Comparison of ENCODE assay signal across 17 cellular contexts in genomic region chr2:4002841-4003403, GRCh38.
DNase-seq lines count a peak whose midpoint lies in the region; ATAC-seq, FAIRE-seq and TF ChIP-seq lines count a peak whose summit lies in the region.
"Had no signal": no experiment of that assay in that cellular context is flagged by ENCODE, and none has a peak within 500 bp of the region (broad histone marks: within the 10 kb centered on the region; RNA-seq: fewer than 3 reads in every experiment).

No MANE protein-coding gene starts in this region.

- no peak overlapping the region for H4K8ac ChIP-seq in trophoblast cell (ENCODE audit: low read depth, low read length)

- no peak overlapping the region for H3K4ac ChIP-seq in trophoblast cell (ENCODE audit: low read depth, low read length)

- no peak overlapping the region for H3K27ac ChIP-seq in esophagus muscularis mucosa (replicated peaks in 1 of 4)
- no peak overlapping the region for H3K27ac ChIP-seq in trophoblast cell (ENCODE audit: low read depth, low read length)
- H3K27ac ChIP-seq: BLaER1 treated with 17β-estradiol and CSF1 and Interleukin-3, amounts not matched to agents 10 nM and 100 nM; GM23248 had no signal

- intact Hi-C loops in esophagus muscularis mucosa (cut with DNase I) = no loop called here

- H3K9ac ChIP-seq in trophoblast cell (ENCODE audit: low read length) = no peak overlapping the region
- H3K9ac ChIP-seq: BLaER1 treated with 17β-estradiol and CSF1 and Interleukin-3, amounts not matched to agents 10 nM and 100 nM; GM23248 had no signal

- H3K4me1 ChIP-seq in esophagus muscularis mucosa = no peaks in the 10 kb centered on the region
- no peaks in the 10 kb centered on the region for H3K4me1 ChIP-seq in trophoblast cell (ENCODE audit: control insufficient read depth in 1 of 2, insufficient read depth in 2 of 2, low read length in 2 of 2)
- H3K4me1 ChIP-seq: BLaER1 treated with 17β-estradiol and CSF1 and Interleukin-3, amounts not matched to agents 10 nM and 100 nM had no signal

- WGBS in esophagus muscularis mucosa = 86% methylated on average over 22 of the region's 22 CpGs
- WGBS in trophoblast cell (ENCODE audit: extremely low coverage, insufficient coverage, insufficient read length) = no CpG with 5 or more reads among the region's 22 CpGs

- H3K4me2 ChIP-seq in trophoblast cell (ENCODE audit: low read length) = no peak overlapping the region
- H3K4me2 ChIP-seq: BLaER1 treated with 17β-estradiol and CSF1 and Interleukin-3, amounts not matched to agents 10 nM and 100 nM had no signal

- TF ChIP-seq CTCF in esophagus muscularis mucosa (IDR thresholded peaks at IDR 0.05) = no peak

- peak; percentile 87 for FAIRE-seq in HTR-8/SVneo (lab: Jason Lieb, UNC)
- FAIRE-seq: G401.6, GM12892, GM19239, H1 had no signal

- H4K91ac ChIP-seq in trophoblast cell (ENCODE audit: low read depth, low read length) = no peak overlapping the region

- peaks cover 0 to 8% (median 0%) of the 10 kb centered on the region in 4 donors for H3K27me3 ChIP-seq in esophagus muscularis mucosa
- no peaks in the 10 kb centered on the region for H3K27me3 ChIP-seq in trophoblast cell (ENCODE audit: insufficient read depth, low read length)
- H3K27me3 ChIP-seq: BLaER1 treated with 17β-estradiol and CSF1 and Interleukin-3, amounts not matched to agents 10 nM and 100 nM had no signal

- no peaks in the 10 kb centered on the region for H3K79me2 ChIP-seq in trophoblast cell (ENCODE audit: control insufficient read depth, insufficient read depth, low read length, poor library complexity)

- H2BK5ac ChIP-seq in trophoblast cell (ENCODE audit: low read depth, low read length, poor library complexity) = no peak overlapping the region

- H3K4me3 ChIP-seq in esophagus muscularis mucosa (no peak overlapping the region), trophoblast cell (ENCODE audit: low read depth, low read length) (peak overlapping the region; percentile 38)
- H3K4me3 ChIP-seq: BLaER1 treated with 17β-estradiol and CSF1 and Interleukin-3, amounts not matched to agents 10 nM and 100 nM; GM23248 had no signal

- no peak overlapping the region for H3K18ac ChIP-seq in trophoblast cell (ENCODE audit: low read length)

- TF ChIP-seq POLR2A in esophagus muscularis mucosa (IDR thresholded peaks at IDR 0.05; ENCODE audit: low read depth) = no peak

- no peak overlapping the region for H3K23ac ChIP-seq in trophoblast cell (ENCODE audit: low read length)

- H3K9me3 ChIP-seq in esophagus muscularis mucosa (no peaks in the 10 kb centered on the region), trophoblast cell (ENCODE audit: insufficient read depth, low read depth, low read length) (peaks cover 7% of the 10 kb centered on the region)

- DNase-seq in HTR-8/SVneo (ENCODE audit: insufficient read length, low spot score) (no peak), esophagus muscularis mucosa (ENCODE audit: extremely low spot score) (peak; percentile 91), trophoblast cell (no peak), DMS153 (lab: John Stamatoyannopoulos, UW) (no peak), mesenteric fat pad (ENCODE audit: low spot score) (no peak)
- DNase-seq: CD4-positive, alpha-beta T cell; CD8-positive, alpha-beta memory T cell; DND-41; GM23248; H7; HCEC 1CT had no signal

- H3K14ac ChIP-seq in trophoblast cell (ENCODE audit: low read length) = no peak overlapping the region

- H3K79me1 ChIP-seq in trophoblast cell (ENCODE audit: low read length) = no peaks in the 10 kb centered on the region

- no peak overlapping the region for H2AFZ ChIP-seq in trophoblast cell (ENCODE audit: insufficient read depth, low read length, poor library complexity)
- H2AFZ ChIP-seq: GM23248 had no signal

- H3K36me3 ChIP-seq in esophagus muscularis mucosa (no peaks in the 10 kb centered on the region), trophoblast cell (ENCODE audit: control insufficient read depth in 1 of 2, insufficient read depth in 2 of 2, low read length in 2 of 2) (no peaks in the 10 kb centered on the region)
- H3K36me3 ChIP-seq: BLaER1 treated with 17β-estradiol and CSF1 and Interleukin-3, amounts not matched to agents 10 nM and 100 nM had no signal

- H2BK120ac ChIP-seq in trophoblast cell (ENCODE audit: insufficient read depth, low read length, poor library complexity) = no peak overlapping the region

- no peak overlapping the region for H2AK5ac ChIP-seq in trophoblast cell (ENCODE audit: low read length)

- TF ChIP-seq EP300 in esophagus muscularis mucosa (IDR thresholded peaks at IDR 0.05) = no peak

- ATAC-seq in GM18858 (IDR thresholded peaks at IDR 0.05; ENCODE audit: unreplicated experiment) = no peak

- no peak overlapping the region for H2BK12ac ChIP-seq in trophoblast cell (ENCODE audit: low read length)

- no peak overlapping the region for H4K12ac ChIP-seq in trophoblast cell (ENCODE audit: low read depth, low read length)
